8 cellular contexts compared by ENCODE assay signal in the genomic region with DNA sequence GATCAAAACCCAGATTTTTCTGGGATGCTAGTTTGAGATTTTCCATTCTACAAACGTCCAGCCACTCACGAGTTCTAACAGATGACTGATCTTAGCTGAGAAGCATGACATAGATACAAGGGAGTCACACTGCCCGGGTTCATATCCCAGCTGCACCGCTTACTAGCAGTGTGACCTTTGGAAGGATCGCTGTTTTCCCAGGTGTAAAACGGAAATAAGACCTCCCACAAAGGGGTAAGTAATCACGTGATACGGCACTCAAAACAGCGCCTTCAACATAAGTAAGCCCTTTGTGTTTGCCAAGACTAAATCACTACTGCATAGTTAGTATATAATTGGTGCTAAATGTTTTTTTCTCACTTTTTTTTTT. TPM values are rescaled to one million over a fixed set of nuclear protein-coding genes. Genes with fewer than 3 reads are reported as not detected.
DNase-seq lines count a peak whose midpoint lies in the region; ATAC-seq, FAIRE-seq and TF ChIP-seq lines count a peak whose summit lies in the region.

No MANE protein-coding gene starts in this region.

- H3K4me3 ChIP-seq in A549 (peak overlapping the region; percentile 88), PC-9 (peak overlapping the region; percentile 64), GM12878 (peak overlapping the region; percentile 93)

- in situ Hi-C loops in GM12878 (cut with MboI): loop anchor here (5.0 to 25.0 kb wide), 2 partner anchors 72 to 827 kb away; a partner anchor contains a TSS

- BruUV-seq in PC-9 (replicated peaks; lab: Mats Ljungman, UMichigan) (no TSS peak), GM12878 (replicated peaks; lab: Mats Ljungman, UMichigan) (TSS peak; percentile 99)

- peak overlapping the region; percentile 99 for H3K27ac Mint-ChIP-seq in stimulated activated naive B cell treated with anti-CD40 and anti-IgM and Interleukin-4, amounts not matched to agents 10 μg/mL and 1 μg/mL and 100 μg/mL, for 72 hours

- H3K27me3 ChIP-seq in PC-9 (ENCODE audit: insufficient read depth, low read depth): 0 out of 2 replicates have a peak, but pooled peaks cover 4% of the 10 kb centered on the region
- no peaks in the 10 kb centered on the region for H3K27me3 ChIP-seq in GM12878 (replicated peaks in 1 of 2; ENCODE audit: control insufficient read depth in 2 of 2, insufficient read depth in 2 of 2, low read length in 1 of 2)

- H3K36me3 Mint-ChIP-seq in stimulated activated naive B cell treated with anti-CD40 and anti-IgM and Interleukin-4, amounts not matched to agents 10 μg/mL and 1 μg/mL and 100 μg/mL, for 72 hours: peaks cover 15 to 44% of the 10 kb centered on the region in 2 donors

- DNase-seq in A549 (ENCODE audit: low read depth in 1 of 2, low spot score in 1 of 2) (peak; percentile 43 to 71), H4 (ENCODE audit: low spot score) (peak; percentile 24), PC-9 (no peak), GM12878 (ENCODE audit: low read depth, low spot score) (no peak), left lobe of liver (ENCODE audit: low spot score) (peak; percentile 57), GM20000 (ENCODE audit: low spot score) (no peak)
- no peak for DNase-seq in stimulated activated naive B cell treated with anti-CD40 and anti-IgM and Interleukin-4, amounts not matched to agents 10 μg/mL and 1 μg/mL and 100 μg/mL, for 72 hours

- WGBS in A549 (ENCODE audit: missing lambda C conversion rate): 4% methylated on average over 9 of the region's 9 CpGs
- WGBS in GM12878 (ENCODE audit: insufficient coverage, insufficient replicate concordance, low lambda C conversion rate, missing lambda C conversion rate): 22% methylated on average over 9 of the region's 9 CpGs

- FAIRE-seq in A549 (lab: Jason Lieb, UNC): no peak
- no peak for FAIRE-seq in GM12878 (lab: Jason Lieb, UNC)

- no peaks in the 10 kb centered on the region for H3K27me3 Mint-ChIP-seq in stimulated activated naive B cell treated with anti-CD40 and anti-IgM and Interleukin-4, amounts not matched to agents 10 μg/mL and 1 μg/mL and 100 μg/mL, for 72 hours

- CTCF ChIA-PET in A549 (lab: Yijun Ruan, JAX) (interaction anchor here (0.6 to 2.6 kb wide), 6 partner anchors 9 to 247 kb away, joined by 3 to 13 read pairs (median 4); no protein-coding TSS in a partner anchor), PC-9 (lab: Charles Lee) (no interaction called here), GM12878 (lab: Yijun Ruan, JAX) (interaction anchor here (0.6 to 2.6 kb wide), 5 partner anchors 9 to 778 kb away, joined by 3 to 12 read pairs (median 5); no protein-coding TSS in a partner anchor)

- H3K4me3 Mint-ChIP-seq in stimulated activated naive B cell treated with anti-CD40 and anti-IgM and Interleukin-4, amounts not matched to agents 10 μg/mL and 1 μg/mL and 100 μg/mL, for 72 hours: peak overlapping the region; percentile 90 to 94

- H4K20me1 ChIP-seq in PC-9 (ENCODE audit: insufficient read depth) (no peaks in the 10 kb centered on the region), GM12878 (ENCODE audit: control insufficient read depth, insufficient read depth) (no peaks in the 10 kb centered on the region)

- no peak for TF ChIP-seq CTCF in A549 (IDR thresholded peaks at IDR 0.05)
- TF ChIP-seq CTCF in PC-9 (conservative IDR thresholded peaks at IDR 0.05): no peak
- TF ChIP-seq CTCF in GM12878 (IDR thresholded peaks at IDR 0.05 in 2 of 3, conservative IDR thresholded peaks at IDR 0.05 in 1 of 3; ENCODE audit: control insufficient read depth in 2 of 3, extremely low read depth in 1 of 3, insufficient read depth in 1 of 3, low read depth in 3 of 3, low read length in 3 of 3): no peak
- TF ChIP-seq CTCF in GM20000 (IDR thresholded peaks at IDR 0.05; ENCODE audit: extremely low read depth, missing control alignments): no peak

- TF ChIP-seq RAD21 in A549 (conservative IDR thresholded peaks at IDR 0.05 in 1 of 2, IDR thresholded peaks at IDR 0.05 in 1 of 2) (no peak), GM12878 (IDR thresholded peaks at IDR 0.05; ENCODE audit: insufficient read depth, low read depth, low read length) (no peak)

- H3K4me2 ChIP-seq in A549 (peak overlapping the region; percentile 88), PC-9 (peak overlapping the region; percentile 100), GM12878 (ENCODE audit: control insufficient read depth, insufficient read depth) (peak overlapping the region; percentile 94)

- peak overlapping the region; percentile 85 to 93 for H3K27ac ChIP-seq in A549
- peak overlapping the region; percentile 71 for H3K27ac ChIP-seq in PC-9
- H3K27ac ChIP-seq in GM12878 (ENCODE audit: control insufficient read depth, insufficient read depth): peak overlapping the region; percentile 72

- H3K79me2 ChIP-seq in PC-9 (ENCODE audit: low read depth) (peaks cover 23% of the 10 kb centered on the region), GM12878 (ENCODE audit: control insufficient read depth, insufficient read depth, low read length) (peaks cover 25% of the 10 kb centered on the region)

- peaks cover 1 to 4% of the 10 kb centered on the region in 2 donors for H3K9me3 Mint-ChIP-seq in stimulated activated naive B cell treated with anti-CD40 and anti-IgM and Interleukin-4, amounts not matched to agents 10 μg/mL and 1 μg/mL and 100 μg/mL, for 72 hours

- no peak for TF ChIP-seq EP300 in A549 (IDR thresholded peaks at IDR 0.05)
- TF ChIP-seq EP300 in GM12878 (IDR thresholded peaks at IDR 0.05; ENCODE audit: borderline replicate concordance in 1 of 2, control insufficient read depth in 1 of 2, low read depth in 2 of 2, low read length in 2 of 2): no peak

- H3F3A ChIP-seq in PC-9 (ENCODE audit: insufficient read depth, low read depth): peaks cover 8% of the 10 kb centered on the region; the same call in 1 of the 2 replicates

- H3K4me1 ChIP-seq in A549 (peaks cover 14% of the 10 kb centered on the region), PC-9 (replicated peaks; ENCODE audit: insufficient read depth) (peaks cover 6% of the 10 kb centered on the region; the same call in 1 of the 2 replicates), GM12878 (ENCODE audit: control insufficient read depth, insufficient read depth, low read length) (peaks cover 3% of the 10 kb centered on the region; the same call in 1 of the 2 replicates)

- peaks cover 20 to 29% of the 10 kb centered on the region in 2 donors for H3K4me1 Mint-ChIP-seq in stimulated activated naive B cell treated with anti-CD40 and anti-IgM and Interleukin-4, amounts not matched to agents 10 μg/mL and 1 μg/mL and 100 μg/mL, for 72 hours

- RAD21 ChIA-PET in GM12878 (lab: Charles Lee; ENCODE audit: unreplicated experiment): interaction anchor here (0.9 to 1.2 kb wide), 3 partner anchors 9 to 200 kb away, joined by 3 read pairs; no protein-coding TSS in a partner anchor

- SMC1A ChIA-PET in GM12878 (lab: Charles Lee; ENCODE audit: uncharacterized antibody, unreplicated experiment): interaction anchor here (0.8 to 1.4 kb wide), 3 partner anchors 10 to 201 kb away, joined by 3 to 4 read pairs (median 3); no protein-coding TSS in a partner anchor

- POLR2A ChIA-PET in A549 (lab: Yijun Ruan, JAX): interaction anchor here (0.6 kb wide), 1 partner anchor 202 kb away, joined by 4 read pairs; no protein-coding TSS in a partner anchor
- POLR2A ChIA-PET in PC-9 (lab: Charles Lee; ENCODE audit: unreplicated experiment): no interaction called here
- POLR2A ChIA-PET in GM12878 (lab: Charles Lee): interaction anchor here (1.4 kb wide), 1 partner anchor 74 kb away, joined by 3 read pairs; no protein-coding TSS in a partner anchor

- H3K9ac ChIP-seq in GM12878 (ENCODE audit: control insufficient read depth, insufficient read depth, low read length): peak overlapping the region; percentile 86

- H3K36me3 ChIP-seq in PC-9 (ENCODE audit: low read depth): no peaks in the 10 kb centered on the region; the same call in 1 of the 2 replicates
- H3K36me3 ChIP-seq in GM12878 (ENCODE audit: control insufficient read depth in 2 of 2, insufficient read depth in 2 of 2, low read length in 1 of 2): peaks cover 0 to 8% of the 10 kb centered on the region in 2 experiments; a peak in 2 of 4 replicates

- TF ChIP-seq POLR2A in A549 (IDR thresholded peaks at IDR 0.05; ENCODE audit: low read length): no peak
- TF ChIP-seq POLR2A in GM12878 (IDR thresholded peaks at IDR 0.05; ENCODE audit: low read depth, low read length): no peak

- no peaks in the 10 kb centered on the region for H3K9me2 ChIP-seq in PC-9 (ENCODE audit: insufficient read depth)

- ATAC-seq in A549 (peak; percentile 52 to 60), GM12878 (peak; percentile 23), left lobe of liver (peak; percentile 78), GM21825 (IDR thresholded peaks at IDR 0.05; ENCODE audit: unreplicated experiment) (no peak)
- ATAC-seq in stimulated activated naive B cell treated with anti-CD40 and anti-IgM and Interleukin-4, amounts not matched to agents 10 μg/mL and 1 μg/mL and 100 μg/mL, for 72 hours (replicated peaks): peak; percentile 20 to 48

- intact Hi-C loops in PC-9 (cut with micrococcal nuclease; ENCODE audit: unreplicated experiment): loop anchor here (5.0 kb wide), 1 partner anchor 77 kb away; a partner anchor contains a TSS
- intact Hi-C loops in GM12878 (cut with micrococcal nuclease; ENCODE audit: unreplicated experiment): loop anchor here (2.0 to 5.0 kb wide), 2 partner anchors 76 to 217 kb away; a partner anchor contains a TSS

- no peaks in the 10 kb centered on the region for H3K9me3 ChIP-seq in A549
- H3K9me3 ChIP-seq in PC-9 (ENCODE audit: insufficient read depth, low read depth): no peaks in the 10 kb centered on the region
- H3K9me3 ChIP-seq in GM12878 (replicated peaks; ENCODE audit: control insufficient read depth, insufficient read depth, low read length): no peaks in the 10 kb centered on the region; the same call in 2 of the 3 replicates

- peak overlapping the region; percentile 89 for H2AFZ ChIP-seq in PC-9
- H2AFZ ChIP-seq in GM12878 (ENCODE audit: control insufficient read depth, low read depth, low read length): peak overlapping the region; percentile 76

RNA-seq across cellular contexts. Expression of a gene that starts 0.6 kb away (rescaled TPM):
- polyA plus RNA-seq in A549 (2011; rRNA removed) (115 and 191 TPM in 2 replicates), A549 (2017; fragmentation: RNase III; extraction: RNeasy Plus Mini Kit Qiagen cat#74134 plus additional on column Dnase treatment) (129 to 140 TPM (median 132 TPM) in 3 replicates), GM12878 (2011; rRNA removed) (93.0 and 117 TPM in 2 replicates), GM12878 (2014; fragmentation: Illumina TruSeq; extraction: Trizol) (76.1 and 83.5 TPM in 2 replicates), GM12878 (2014; fragmentation: Nextera tagmentation; extraction: Ambion mirVana) (100 to 1,000 TPM; 244 to 283 TPM), GM12878 (2014; rRNA removed) (37.4 and 46.5 TPM in 2 replicates), GM12878 (2016; fragmentation: Nextera tagmentation; extraction: Ambion mirVana) (100 to 1,000 TPM in 1 of 2 experiments, 10 to 100 TPM in 1; 99.4 to 108 TPM)
- polyA plus RNA-seq in A549 (2012; cell fraction: cytosol; rRNA removed): 120 and 258 TPM in 2 replicates
- 187 and 201 TPM in 2 replicates for polyA plus RNA-seq in A549 (2012; cell fraction: nucleus; rRNA removed)
- 44.1 and 46.1 TPM in 2 replicates for polyA minus RNA-seq in A549 (2011; rRNA and poly(A)+ RNA removed)
- total RNA-seq in H4 (2014; rRNA removed; shearing (Covaris generic)): 78.2 and 80.7 TPM in 2 replicates
- total RNA-seq in PC-9 (2021) (41.4 and 44.1 TPM in 2 replicates), GM12878 (2014; rRNA removed) (42.4 and 46.3 TPM in 2 replicates), GM12878 (2014; rRNA removed; fragmentation: Illumina TruSeq; extraction: Trizol) (64.0 and 65.2 TPM in 2 replicates), GM12878 (2021) (45.7 and 49.4 TPM in 2 replicates), left lobe of liver (13.3 TPM)
- total RNA-seq in GM12878 (2013; cell fraction: nucleolus; rRNA removed): 112 and 139 TPM in 2 replicates
- 41.1 TPM for polyA plus RNA-seq in GM12878 (2011; ENCODE audit: low read depth)
- 80.2 and 100 TPM in 2 replicates for polyA plus RNA-seq in GM12878 (2011; cell fraction: cytosol; rRNA removed)
- 53.7 and 106 TPM in 2 replicates for polyA plus RNA-seq in GM12878 (2011; cell fraction: nucleus; rRNA removed)
- polyA plus RNA-seq in GM12878 (2012): 35.0 and 42.6 TPM in 2 replicates
- 33.7 and 59.5 TPM in 2 replicates for polyA minus RNA-seq in GM12878 (2011; rRNA and poly(A)+ RNA removed)
- polyA minus RNA-seq in GM12878 (2011; cell fraction: cytosol; rRNA and poly(A)+ RNA removed): 20.8 TPM in 2 replicates
- polyA minus RNA-seq in GM12878 (2011; cell fraction: nucleus; rRNA and poly(A)+ RNA removed): 14.0 and 26.3 TPM in 2 replicates

Comparison
In these comparisons a context has a peak if more than half of its experiments do, and no peak if none do; other contexts are left out.
1. DNase-seq: peak in A549 (2 of 2), H4 (single experiment) and left lobe of liver (single experiment); none in PC-9 (0 of 2), GM12878 (single experiment), stimulated activated naive B cell treated with anti-CD40 and anti-IgM and Interleukin-4, amounts not matched to agents 10 μg/mL and 1 μg/mL and 100 μg/mL, for 72 hours (single experiment) and GM20000 (single experiment).
2. Peak in every context shown above with its lines, with median percentiles within 50 percentile points of each other: H3K27ac ChIP-seq, H3K4me2 ChIP-seq and H3K4me3 ChIP-seq.